ENCODE assay signal across 11 cellular contexts in the genomic region with DNA sequence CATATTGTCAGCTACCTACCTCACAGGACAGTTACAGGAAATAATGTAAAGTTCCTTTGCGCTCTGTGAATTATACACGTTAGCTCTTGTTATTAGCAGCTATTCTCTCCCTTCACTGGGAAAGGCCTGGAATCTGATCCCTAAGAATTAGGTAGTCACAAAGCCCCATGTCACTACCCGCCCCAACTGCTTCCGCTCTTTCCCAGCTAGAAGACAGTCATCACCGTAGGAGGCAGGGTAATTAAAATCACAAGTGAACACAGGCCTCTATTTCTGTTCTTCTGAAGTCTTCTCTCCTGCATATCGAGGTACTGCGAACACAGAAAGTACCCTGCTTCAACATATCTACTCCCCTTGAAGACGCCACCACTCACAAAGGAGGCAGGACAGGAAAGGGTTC. TPM values are rescaled to one million over a fixed set of nuclear protein-coding genes. Genes with fewer than 3 reads are reported as not detected.
DNase-seq lines count a peak whose midpoint lies in the region; ATAC-seq and TF ChIP-seq lines count a peak whose summit lies in the region.
"Had no signal": no experiment of that assay in that cellular context is flagged by ENCODE, and none has a peak within 500 bp of the region (broad histone marks: within the 10 kb centered on the region; RNA-seq: fewer than 3 reads in every experiment).

No MANE protein-coding gene starts in this region.

- POLR2A ChIA-PET in activated CD8-positive, alpha-beta T cell treated with anti-CD3 and anti-CD28 coated beads, Interleukin-2, amount 10 ng/mL, durations not matched to agents 7 days and 5 days (lab: Charles Lee): interaction anchor here (1.3 to 2.9 kb wide), 3 partner anchors 11 to 135 kb away, joined by 3 to 36 read pairs (median 7); no protein-coding TSS in a partner anchor

- no peak for DNase-seq in activated T-cell treated with anti-CD3 and anti-CD28 coated beads, Interleukin-2, amount 50 U/mL, for 24 hours
- no peak for DNase-seq in activated T-cell treated with anti-CD3 and anti-CD28 coated beads for 4 hours
- DNase-seq in activated CD8-positive, alpha-beta T cell treated with anti-CD3 and anti-CD28 coated beads, Interleukin-2, amount 10 ng/mL, durations not matched to agents 7 days and 5 days: no peak
- no peak for DNase-seq in tibial nerve (ENCODE audit: low spot score in 2 of 2)
- DNase-seq in SHP77 treated with DMSO at 0.1 percent for 48 hours (lab: John Stamatoyannopoulos, UW): no peak
- DNase-seq: activated effector memory CD4-positive, alpha-beta T cell treated with anti-CD3 and anti-CD28 coated beads, Interleukin-2, amount 50 U/mL, for 16 hours; NCI-H446 treated with DMSO at 0.1 percent for 48 hours; T1000 had no signal

- H3K4me1 ChIP-seq in mesodermal cell (ENCODE audit: control insufficient read depth, insufficient read depth, low read length, poor library complexity, severe bottlenecking) (peaks cover 67% of the 10 kb centered on the region), tibial nerve (peaks cover 9 to 79% (median 42%) of the 10 kb centered on the region in 4 donors)

- ATAC-seq in activated CD8-positive, alpha-beta T cell treated with anti-CD3 and anti-CD28 coated beads, Interleukin-2, amount 10 ng/mL, durations not matched to agents 7 days and 5 days: no peak
- ATAC-seq in HG02885 (IDR thresholded peaks at IDR 0.05; ENCODE audit: poor library complexity, unreplicated experiment) (no peak), GM18861 (IDR thresholded peaks at IDR 0.05; ENCODE audit: unreplicated experiment) (no peak)

- 80 to 85% methylated on average over 6 of the region's 8 CpGs for WGBS in mesodermal cell (ENCODE audit: insufficient coverage in 2 of 2), 2 experiments
- WGBS in tibial nerve, 2 donors: 80 to 83% methylated on average over 8 of the region's 8 CpGs

- peak overlapping the region; percentile 24 for H3K4me3 Mint-ChIP-seq in activated T-cell treated with anti-CD3 and anti-CD28 coated beads, Interleukin-2, amount 50 U/mL, for 24 hours
- no peak overlapping the region for H3K4me3 Mint-ChIP-seq in activated CD8-positive, alpha-beta T cell treated with anti-CD3 and anti-CD28 coated beads, Interleukin-2, amount 10 ng/mL, durations not matched to agents 7 days and 5 days

- H3K36me3 Mint-ChIP-seq in activated T-cell treated with anti-CD3 and anti-CD28 coated beads, Interleukin-2, amount 50 U/mL, for 24 hours (ENCODE audit: low read depth): peaks cover 94% of the 10 kb centered on the region
- H3K36me3 Mint-ChIP-seq in activated CD8-positive, alpha-beta T cell treated with anti-CD3 and anti-CD28 coated beads, Interleukin-2, amount 10 ng/mL, durations not matched to agents 7 days and 5 days (ENCODE audit: low read depth): peaks cover 63% of the 10 kb centered on the region

- CTCF ChIA-PET in activated CD8-positive, alpha-beta T cell treated with anti-CD3 and anti-CD28 coated beads, Interleukin-2, amount 10 ng/mL, durations not matched to agents 7 days and 5 days (lab: Charles Lee): interaction anchor here (1.0 to 12.7 kb wide), 12 partner anchors 12 to 221 kb away, joined by 3 to 294 read pairs (median 8); a partner anchor contains a TSS

- no peak for TF ChIP-seq EP300 in tibial nerve (IDR thresholded peaks at IDR 0.05)

- H3K9me3 Mint-ChIP-seq in activated T-cell treated with anti-CD3 and anti-CD28 coated beads, Interleukin-2, amount 50 U/mL, for 24 hours: no peaks in the 10 kb centered on the region
- H3K9me3 Mint-ChIP-seq in activated CD8-positive, alpha-beta T cell treated with anti-CD3 and anti-CD28 coated beads, Interleukin-2, amount 10 ng/mL, durations not matched to agents 7 days and 5 days (ENCODE audit: insufficient read depth): no peaks in the 10 kb centered on the region

- no peak for TF ChIP-seq CTCF in tibial nerve (IDR thresholded peaks at IDR 0.05)

- TF ChIP-seq POLR2A in tibial nerve (IDR thresholded peaks at IDR 0.05): no peak

- no peaks in the 10 kb centered on the region for H3K27me3 ChIP-seq in tibial nerve

- no peaks in the 10 kb centered on the region for H3K27me3 Mint-ChIP-seq in activated T-cell treated with anti-CD3 and anti-CD28 coated beads, Interleukin-2, amount 50 U/mL, for 24 hours
- H3K27me3 Mint-ChIP-seq in activated CD8-positive, alpha-beta T cell treated with anti-CD3 and anti-CD28 coated beads, Interleukin-2, amount 10 ng/mL, durations not matched to agents 7 days and 5 days (ENCODE audit: low read depth): no peaks in the 10 kb centered on the region

- H3K4me1 Mint-ChIP-seq in activated T-cell treated with anti-CD3 and anti-CD28 coated beads, Interleukin-2, amount 50 U/mL, for 24 hours (ENCODE audit: low read depth): peaks cover 89% of the 10 kb centered on the region
- peaks cover 78% of the 10 kb centered on the region for H3K4me1 Mint-ChIP-seq in activated CD8-positive, alpha-beta T cell treated with anti-CD3 and anti-CD28 coated beads, Interleukin-2, amount 10 ng/mL, durations not matched to agents 7 days and 5 days (ENCODE audit: low read depth)

- peaks cover 76% of the 10 kb centered on the region for H3K36me3 ChIP-seq in mesodermal cell (ENCODE audit: control insufficient read depth, insufficient read depth, low read length)
- H3K36me3 ChIP-seq in tibial nerve: peaks cover 0 to 48% (median 3%) of the 10 kb centered on the region in 3 donors

- H3K27ac ChIP-seq in mesodermal cell (ENCODE audit: low read depth, low read length, severe bottlenecking): peak overlapping the region; percentile 39
- peak overlapping the region in 3 of 4 donors; percentile 3 to 87 (median 86) for H3K27ac ChIP-seq in tibial nerve

- peak overlapping the region; percentile 97 for H3K27ac Mint-ChIP-seq in activated T-cell treated with anti-CD3 and anti-CD28 coated beads, Interleukin-2, amount 50 U/mL, for 24 hours
- peak overlapping the region; percentile 80 for H3K27ac Mint-ChIP-seq in activated CD8-positive, alpha-beta T cell treated with anti-CD3 and anti-CD28 coated beads, Interleukin-2, amount 10 ng/mL, durations not matched to agents 7 days and 5 days

- H3K9me3 ChIP-seq in mesodermal cell (ENCODE audit: control insufficient read depth, low read length) (no peaks in the 10 kb centered on the region), tibial nerve (no peaks in the 10 kb centered on the region)

- no peak overlapping the region for H3K4me3 ChIP-seq in mesodermal cell (ENCODE audit: extremely low read depth, insufficient read depth, low read length, poor library complexity, severe bottlenecking)
- no peak overlapping the region for H3K4me3 ChIP-seq in tibial nerve

RNA-seq across cellular contexts. Expression of a gene that starts 12.6 kb away (rescaled TPM):
- total RNA-seq in activated CD8-positive, alpha-beta T cell treated with anti-CD3 and anti-CD28 coated beads, Interleukin-2, amount 10 ng/mL, durations not matched to agents 7 days and 5 days: 100 to 1,000 TPM; 123 to 129 TPM
- polyA plus RNA-seq in mesodermal cell (2013, experiment 1 of 2): 88.1 TPM
- 82.4 TPM for polyA plus RNA-seq in mesodermal cell (2013, experiment 2 of 2)
- total RNA-seq in tibial nerve: 1,000 to 10,000 TPM; 1,417 to 3,061 (median 2,562) TPM

RNA-seq across cellular contexts. Expression of a gene that starts 14.5 kb away (rescaled TPM):
- 1,000 to 10,000 TPM; 1,058 to 1,098 TPM for total RNA-seq in activated CD8-positive, alpha-beta T cell treated with anti-CD3 and anti-CD28 coated beads, Interleukin-2, amount 10 ng/mL, durations not matched to agents 7 days and 5 days
- 1,929 TPM for polyA plus RNA-seq in mesodermal cell (2013, experiment 1 of 2)
- polyA plus RNA-seq in mesodermal cell (2013, experiment 2 of 2): 1,695 TPM
- 1,000 to 10,000 TPM; 1,003 to 1,250 (median 1,110) TPM for total RNA-seq in tibial nerve

RNA-seq across cellular contexts. Expression of a gene that starts 32.1 kb away (rescaled TPM):
- 10 to 100 TPM; 22.2 to 25.0 TPM for total RNA-seq in activated CD8-positive, alpha-beta T cell treated with anti-CD3 and anti-CD28 coated beads, Interleukin-2, amount 10 ng/mL, durations not matched to agents 7 days and 5 days
- 15.7 TPM for polyA plus RNA-seq in mesodermal cell (2013, experiment 1 of 2)
- polyA plus RNA-seq in mesodermal cell (2013, experiment 2 of 2): 13.7 TPM
- total RNA-seq in tibial nerve: 10 to 100 TPM in 3 of 4 donors, 1 to 10 TPM in 1; 8.3 to 18.8 (median 14.2) TPM

RNA-seq across cellular contexts. Expression of a gene that starts 42.5 kb away (rescaled TPM):
- 100 to 1,000 TPM; 249 to 273 TPM for total RNA-seq in activated CD8-positive, alpha-beta T cell treated with anti-CD3 and anti-CD28 coated beads, Interleukin-2, amount 10 ng/mL, durations not matched to agents 7 days and 5 days
- polyA plus RNA-seq in mesodermal cell (2013, experiment 1 of 2): 94.4 TPM
- 89.1 TPM for polyA plus RNA-seq in mesodermal cell (2013, experiment 2 of 2)
- total RNA-seq in tibial nerve: 10 to 100 TPM; 79.5 to 95.3 (median 88.8) TPM

RNA-seq across cellular contexts. Expression of a gene that starts 53.4 kb away (rescaled TPM):
- 100 to 1,000 TPM; 120 to 144 TPM for total RNA-seq in activated CD8-positive, alpha-beta T cell treated with anti-CD3 and anti-CD28 coated beads, Interleukin-2, amount 10 ng/mL, durations not matched to agents 7 days and 5 days
- 49.4 TPM for polyA plus RNA-seq in mesodermal cell (2013, experiment 1 of 2)
- 33.5 TPM for polyA plus RNA-seq in mesodermal cell (2013, experiment 2 of 2)
- total RNA-seq in tibial nerve: 100 to 1,000 TPM in 2 of 4 donors, 10 to 100 TPM in 2; 64.9 to 138 (median 93.9) TPM

Comparison
In these comparisons a context has a peak if more than half of its experiments do, and no peak if none do; other contexts are left out.
1. RNA of a gene that starts 12.6 kb away (total RNA-seq): 1,417 to 3,061 TPM in tibial nerve; 123 to 129 TPM in activated CD8-positive, alpha-beta T cell treated with anti-CD3 and anti-CD28 coated beads, Interleukin-2, amount 10 ng/mL, durations not matched to agents 7 days and 5 days; every median in the first group is over 10 times any median in the second.